Comparison of ENCODE assay signal across 14 cellular contexts in the genomic region with DNA sequence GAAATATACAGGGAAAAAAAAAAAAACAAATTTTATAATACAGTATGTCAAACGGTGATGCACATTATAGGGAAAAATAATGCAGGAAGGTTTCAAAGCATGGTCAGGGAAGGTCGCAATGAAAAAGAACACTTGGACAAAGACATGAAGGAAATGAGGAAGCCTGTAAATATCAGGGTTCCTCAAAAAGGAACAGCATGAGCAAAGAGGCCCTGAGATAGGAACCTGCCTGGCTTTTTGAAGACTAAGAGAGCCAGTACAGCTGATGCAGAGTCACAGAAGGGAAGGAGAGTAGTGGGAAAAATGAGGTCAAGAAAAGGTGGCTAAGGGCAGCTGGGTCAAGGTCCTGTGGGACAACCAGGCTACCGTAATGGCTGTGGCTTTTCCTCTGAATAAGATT. TPM values are rescaled to one million over a fixed set of nuclear protein-coding genes. Genes with fewer than 3 reads are reported as not detected.
DNase-seq lines count a peak whose midpoint lies in the region; ATAC-seq, FAIRE-seq and TF ChIP-seq lines count a peak whose summit lies in the region.
"Had no signal": no experiment of that assay in that cellular context is flagged by ENCODE, and none has a peak within 500 bp of the region (broad histone marks: within the 10 kb centered on the region; RNA-seq: fewer than 3 reads in every experiment).

No MANE protein-coding gene starts in this region.

- FAIRE-seq in frontal cortex (lab: Jason Lieb, UNC) = no peak

- CTCF ChIA-PET in Calu3 (lab: Charles Lee) = no interaction called here

- no peak for ATAC-seq in CD4-positive, CD25-positive, alpha-beta regulatory T cell (ENCODE audit: low read depth in 2 of 2)
- ATAC-seq: heart right ventricle had no signal

- H3K9ac ChIP-seq in SU-DHL-6 (ENCODE audit: low read length) = no peak overlapping the region

- H3K27me3 Mint-ChIP-seq in CD4-positive, CD25-positive, alpha-beta regulatory T cell = peaks cover 8% of the 10 kb centered on the region
- H3K27me3 Mint-ChIP-seq in Calu3 (ENCODE audit: unreplicated experiment) = no peaks in the 10 kb centered on the region
- no peaks in the 10 kb centered on the region for H3K27me3 Mint-ChIP-seq in mesothelial cell of epicardium (ENCODE audit: low read depth)

- H3K4me3 ChIP-seq in CD4-positive, CD25-positive, alpha-beta regulatory T cell (ENCODE audit: low read depth, low read length) = no peak overlapping the region
- H3K4me3 ChIP-seq in SU-DHL-6 (ENCODE audit: insufficient read depth, low read length, poor library complexity, severe bottlenecking) = no peak overlapping the region
- H3K4me3 ChIP-seq in MG63 = no peak overlapping the region
- H3K4me3 ChIP-seq: heart right ventricle had no signal

- H2AFZ ChIP-seq in SU-DHL-6 (ENCODE audit: low read depth, low read length, severe bottlenecking) = no peak overlapping the region

- H3F3A ChIP-seq in SU-DHL-6 (ENCODE audit: insufficient read depth) = no peaks in the 10 kb centered on the region

- no peak overlapping the region for H3K27ac ChIP-seq in CD4-positive, CD25-positive, alpha-beta regulatory T cell (ENCODE audit: insufficient read depth, low read length, poor library complexity, severe bottlenecking)
- no peak overlapping the region for H3K27ac ChIP-seq in SU-DHL-6 (ENCODE audit: low read depth, low read length)
- H3K27ac ChIP-seq: heart right ventricle had no signal

- peak overlapping the region; percentile 87 for H3K4me2 ChIP-seq in SU-DHL-6 (ENCODE audit: low read depth, low read length, poor library complexity, severe bottlenecking)

- H3K9me3 Mint-ChIP-seq in CD4-positive, CD25-positive, alpha-beta regulatory T cell = no peaks in the 10 kb centered on the region
- H3K9me3 Mint-ChIP-seq in Calu3 (ENCODE audit: low read depth, unreplicated experiment) (no peaks in the 10 kb centered on the region), mesothelial cell of epicardium (no peaks in the 10 kb centered on the region)

- no peaks in the 10 kb centered on the region for H3K36me3 Mint-ChIP-seq in CD4-positive, CD25-positive, alpha-beta regulatory T cell
- peaks cover 13% of the 10 kb centered on the region for H3K36me3 Mint-ChIP-seq in Calu3 (ENCODE audit: insufficient read depth, unreplicated experiment)
- peaks cover 1% of the 10 kb centered on the region for H3K36me3 Mint-ChIP-seq in mesothelial cell of epicardium

- peaks cover 6% of the 10 kb centered on the region for H3K4me1 ChIP-seq in CD4-positive, CD25-positive, alpha-beta regulatory T cell (ENCODE audit: control insufficient read depth, insufficient read depth, low read length, poor library complexity, severe bottlenecking)

- H3K9me3 ChIP-seq in CD4-positive, CD25-positive, alpha-beta regulatory T cell (ENCODE audit: control insufficient read depth in 2 of 2, low read length in 2 of 2) = no peaks in the 10 kb centered on the region
- no peaks in the 10 kb centered on the region for H3K9me3 ChIP-seq in SU-DHL-6 (ENCODE audit: insufficient read depth, low read length)
- no peaks in the 10 kb centered on the region for H3K9me3 ChIP-seq in MG63
- H3K9me3 ChIP-seq: heart right ventricle had no signal

- peaks cover 11% of the 10 kb centered on the region; the same call in 1 of the 2 replicates for H3K79me2 ChIP-seq in SU-DHL-6 (ENCODE audit: insufficient read depth, low read length)

- intact Hi-C loops in Calu3 (cut with micrococcal nuclease; ENCODE audit: unreplicated experiment) = loop anchor here (5.0 kb wide), 1 partner anchor 80 kb away; no protein-coding TSS in a partner anchor

- no peaks in the 10 kb centered on the region for H3K9me2 ChIP-seq in SU-DHL-6 (replicated peaks; ENCODE audit: insufficient read depth, low read length)

- peak overlapping the region; percentile 55 to 92 (median 74) for H3K4me3 Mint-ChIP-seq in CD4-positive, CD25-positive, alpha-beta regulatory T cell
- H3K4me3 Mint-ChIP-seq in Calu3 (ENCODE audit: low read depth, unreplicated experiment) = peak overlapping the region; percentile 83
- H3K4me3 Mint-ChIP-seq in mesothelial cell of epicardium = peak overlapping the region; percentile 39

- no peaks in the 10 kb centered on the region for H3K36me3 ChIP-seq in CD4-positive, CD25-positive, alpha-beta regulatory T cell (ENCODE audit: control insufficient read depth, insufficient read depth, low read length)
- H3K36me3 ChIP-seq in SU-DHL-6 (ENCODE audit: low read length) (no peaks in the 10 kb centered on the region), MG63 (no peaks in the 10 kb centered on the region)
- H3K36me3 ChIP-seq: heart right ventricle had no signal

- no peak overlapping the region for H3K27ac Mint-ChIP-seq in CD4-positive, CD25-positive, alpha-beta regulatory T cell
- H3K27ac Mint-ChIP-seq in Calu3 (ENCODE audit: unreplicated experiment) (peak overlapping the region; percentile 49), mesothelial cell of epicardium (no peak overlapping the region)

- H3K4me1 Mint-ChIP-seq in CD4-positive, CD25-positive, alpha-beta regulatory T cell = peaks cover 26 to 61% (median 48%) of the 10 kb centered on the region in 4 donors
- H3K4me1 Mint-ChIP-seq in Calu3 (ENCODE audit: low read depth, unreplicated experiment) = peaks cover 56% of the 10 kb centered on the region
- H3K4me1 Mint-ChIP-seq in mesothelial cell of epicardium = peaks cover 14% of the 10 kb centered on the region

- no peaks in the 10 kb centered on the region for H3K27me3 ChIP-seq in CD4-positive, CD25-positive, alpha-beta regulatory T cell (ENCODE audit: control insufficient read depth, insufficient read depth, low read length)
- H3K27me3 ChIP-seq in SU-DHL-6 (ENCODE audit: low read length) (no peaks in the 10 kb centered on the region), MG63 (no peaks in the 10 kb centered on the region)
- H3K27me3 ChIP-seq: heart right ventricle had no signal

- DNase-seq in CD4-positive, CD25-positive, alpha-beta regulatory T cell = no peak
- DNase-seq in Calu3 = no peak
- no peak for DNase-seq in mesothelial cell of epicardium (ENCODE audit: low spot score in 2 of 2, unreplicated experiment in 2 of 2)
- DNase-seq in NCI-H2171 (lab: John Stamatoyannopoulos, UW) = no peak
- no peak for DNase-seq in frontal cortex (ENCODE audit: low spot score in 2 of 2)
- no peak for DNase-seq in MG63
- no peak for DNase-seq in activated gamma-delta T cell (lab: John Stamatoyannopoulos, UW)
- DNase-seq: activated CD4-positive, alpha-beta T cell treated with anti-CD3 and anti-CD28 coated beads, Interleukin-2, amount 50 U/mL, for 1 hour; heart right ventricle; NCI-H2029 treated with DMSO at 0.1 percent for 48 hours; NCI-H69; RPMI8226; stimulated activated CD4-positive, alpha-beta T cell treated with anti-CD3 and anti-CD28 coated beads, Interleukin-12 subunit alpha, Interleukin-12 subunit beta, amount 100 ng/mL, for 4 hours had no signal

- no TSS peak for BruUV-seq in Calu3 (replicated peaks; lab: Mats Ljungman, UMichigan)

- TF ChIP-seq CTCF in Calu3 (IDR thresholded peaks at IDR 0.05; ENCODE audit: unreplicated experiment) (no peak), SU-DHL-6 (IDR thresholded peaks at IDR 0.05; ENCODE audit: insufficient read depth, low read length, poor library complexity, severe bottlenecking) (no peak), mesothelial cell of epicardium (IDR thresholded peaks at IDR 0.05; ENCODE audit: unreplicated experiment) (no peak)

- 0 out of 2 replicates have a peak, but pooled peaks cover 8% of the 10 kb centered on the region for H4K20me1 ChIP-seq in SU-DHL-6 (ENCODE audit: low read depth, low read length)

RNA-seq across cellular contexts. Expression of a gene that starts 1.9 kb away (rescaled TPM):
- total RNA-seq in CD4-positive, CD25-positive, alpha-beta regulatory T cell = 60.2 TPM
- 10 to 100 TPM; 45.9 to 54.2 (median 49.7) TPM for polyA plus RNA-seq in CD4-positive, CD25-positive, alpha-beta regulatory T cell
- total RNA-seq in Calu3 (2022) = 249 and 292 TPM in 2 replicates
- total RNA-seq in mesothelial cell of epicardium = 100.0 to 111 TPM (median 104 TPM) in 3 replicates
- 103 TPM for total RNA-seq in frontal cortex
- total RNA-seq in MG63 (2014; rRNA removed; shearing (Covaris generic); ENCODE audit: low replicate concordance) = 4.8 and 26.9 TPM in 2 replicates
